In genomic region chr9:92877531-92878430, GRCh38 we compare ENCODE assay signal across 8 cellular contexts. TPM values are rescaled to one million over a fixed set of nuclear protein-coding genes. Genes with fewer than 3 reads are reported as not detected.
DNase-seq lines count a peak whose midpoint lies in the region; ATAC-seq, FAIRE-seq and TF ChIP-seq lines count a peak whose summit lies in the region.

Gene ZNF484, minus strand, starts transcription at chr9:92878038. Its CDS starts 3,009 bp downstream, at chr9:92875029.

- no peaks in the 10 kb centered on the region for H3K9me3 ChIP-seq in smooth muscle cell (replicated peaks; ENCODE audit: low read depth)

- peak; percentile 96 for ATAC-seq in GM18870 (IDR thresholded peaks at IDR 0.05; ENCODE audit: unreplicated experiment)
- peak; percentile 97 for ATAC-seq in HG03135 (IDR thresholded peaks at IDR 0.05; ENCODE audit: unreplicated experiment)

- no peaks in the 10 kb centered on the region for H3F3A ChIP-seq in smooth muscle cell (ENCODE audit: low read depth)

- peak within 1 kb of the TSS; percentile 92 for H3K4me2 ChIP-seq in smooth muscle cell

- peak within 1 kb of the TSS; percentile 87 for H3K9ac ChIP-seq in smooth muscle cell (ENCODE audit: low read depth)

- 17% methylated on average over 28 of the region's 28 CpGs for WGBS in smooth muscle cell (ENCODE audit: low lambda C conversion rate)

- peak within 1 kb of the TSS; percentile 1; the same call in 1 of the 2 replicates for H3K27ac ChIP-seq in ACC112 (ENCODE audit: low read depth, low read length)
- peak within 1 kb of the TSS; percentile 71 for H3K27ac ChIP-seq in VCaP
- peak within 1 kb of the TSS; percentile 47 for H3K27ac ChIP-seq in smooth muscle cell (ENCODE audit: low read depth)

- peaks cover 12% of the 10 kb centered on the region for H3K4me1 ChIP-seq in ACC112 (ENCODE audit: control insufficient read depth, insufficient read depth, low read length, unreplicated experiment)
- peaks cover 14% of the 10 kb centered on the region for H3K4me1 ChIP-seq in smooth muscle cell (ENCODE audit: low read depth)

- DNase-seq in NCI-H2196 treated with DMSO at 0.1 percent for 48 hours (lab: John Stamatoyannopoulos, UW; ENCODE audit: unreplicated experiment) (peak; percentile 95), bronchial epithelial cell (ENCODE audit: low read depth) (peak; percentile 97), iPS-NIHi7 (ENCODE audit: extremely low spot score) (peak; percentile 96), smooth muscle cell (lab: John Stamatoyannopoulos, UW; ENCODE audit: unreplicated experiment) (peak; percentile 79)

- H3K36me3 ChIP-seq in ACC112 (ENCODE audit: insufficient read depth, low read length) = no peaks in the 10 kb centered on the region
- H3K36me3 ChIP-seq in bronchial epithelial cell (ENCODE audit: control insufficient read depth, insufficient read depth, low read length) = no peaks in the 10 kb centered on the region
- H3K36me3 ChIP-seq in smooth muscle cell (ENCODE audit: low read depth) = no peaks in the 10 kb centered on the region

- H2AFZ ChIP-seq in ACC112 (ENCODE audit: low read length, unreplicated experiment) (peak within 1 kb of the TSS; percentile 100), smooth muscle cell (ENCODE audit: low read depth) (peak within 1 kb of the TSS; percentile 100)

- TF ChIP-seq CTCF in VCaP (conservative IDR thresholded peaks at IDR 0.05) (no peak), bronchial epithelial cell (IDR thresholded peaks at IDR 0.05; ENCODE audit: insufficient read depth, low read length, severe bottlenecking) (no peak), smooth muscle cell (IDR thresholded peaks at IDR 0.05; ENCODE audit: borderline replicate concordance, insufficient read depth, poor library complexity, severe bottlenecking) (no peak)

- H4K20me1 ChIP-seq in smooth muscle cell (ENCODE audit: low read depth) = peaks cover 8% of the 10 kb centered on the region

- H3K79me2 ChIP-seq in ACC112 (ENCODE audit: control insufficient read depth, insufficient read depth, low read length, unreplicated experiment) (peaks cover 26% of the 10 kb centered on the region), smooth muscle cell (ENCODE audit: low read depth) (peaks cover 44% of the 10 kb centered on the region)

- peak; percentile 92 for FAIRE-seq in bronchial epithelial cell (lab: Jason Lieb, UNC)

- H3K4me3 ChIP-seq in ACC112 (ENCODE audit: low read depth, low read length) (peak within 1 kb of the TSS; percentile 77), bronchial epithelial cell (ENCODE audit: low read depth, low read length) (peak within 1 kb of the TSS; percentile 57), smooth muscle cell (peak within 1 kb of the TSS; percentile 90)

- H3K27me3 ChIP-seq in ACC112 (ENCODE audit: insufficient read depth, low read length) = no peaks in the 10 kb centered on the region
- H3K27me3 ChIP-seq in bronchial epithelial cell (ENCODE audit: control insufficient read depth, insufficient read depth, low read length) = no peaks in the 10 kb centered on the region
- no peaks in the 10 kb centered on the region for H3K27me3 ChIP-seq in smooth muscle cell (ENCODE audit: low read depth)

RNA-seq across cellular contexts. Expression of gene ZNF484, which starts in this region (rescaled TPM):
- total RNA-seq in bronchial epithelial cell (8.2 and 9.2 TPM in 2 replicates), smooth muscle cell (12.9 and 20.7 TPM in 2 replicates)
- 2.3 and 3.7 TPM in 2 replicates for polyA plus RNA-seq in smooth muscle cell

Comparison
In these comparisons a context has a peak if more than half of its experiments do, and no peak if none do; other contexts are left out.
1. Peak in every context shown above with its lines: DNase-seq, ATAC-seq, H3K4me3 ChIP-seq and H3K27ac ChIP-seq.
2. H3K27ac ChIP-seq: peak in every context shown above with its lines; median percentile 71 in VCaP; 47 in smooth muscle cell; 1 in ACC112.